In the genomic region with DNA sequence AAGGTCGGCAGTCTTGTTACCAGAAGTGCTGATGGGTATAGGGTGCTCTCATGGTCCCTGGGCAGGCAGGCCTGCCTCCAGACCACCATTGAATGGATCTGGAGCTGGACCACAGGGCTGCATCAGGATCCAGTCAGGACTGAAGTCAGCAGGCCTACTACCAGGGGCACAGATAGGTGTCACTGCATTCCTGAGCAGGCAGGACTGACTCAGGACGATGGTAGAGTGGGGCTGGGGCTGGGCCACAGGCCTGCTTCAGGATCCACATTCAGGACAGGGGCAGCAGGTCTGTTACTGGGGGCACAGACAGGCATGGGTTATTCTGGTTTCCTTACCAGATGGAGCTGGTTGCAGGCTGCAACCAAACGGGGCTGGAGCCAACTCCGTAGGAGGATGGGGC, we compare ENCODE assay signal across 28 cellular contexts. TPM values are rescaled to one million over a fixed set of nuclear protein-coding genes. Genes with fewer than 3 reads are reported as not detected.
DNase-seq lines count a peak whose midpoint lies in the region; ATAC-seq, FAIRE-seq and TF ChIP-seq lines count a peak whose summit lies in the region.
"Had no signal": no experiment of that assay in that cellular context is flagged by ENCODE, and none has a peak within 500 bp of the region (broad histone marks: within the 10 kb centered on the region; RNA-seq: fewer than 3 reads in every experiment).

No MANE protein-coding gene starts in this region.

- CTCF ChIA-PET in IMR-90 (lab: Yijun Ruan, JAX) (interaction anchor here (1.2 kb wide), 1 partner anchor 431 kb away, joined by 3 read pairs; no protein-coding TSS in a partner anchor), Panc1 (lab: Charles Lee) (no interaction called here)

- H4K91ac ChIP-seq in IMR-90 (ENCODE audit: insufficient read depth, low read depth, low read length) (no peak overlapping the region), neuronal stem cell (ENCODE audit: low read depth, low read length, poor library complexity) (no peak overlapping the region)

- BruUV-seq in IMR-90 (replicated peaks; lab: Mats Ljungman, UMichigan) (no TSS peak), Panc1 (replicated peaks; lab: Mats Ljungman, UMichigan) (no TSS peak)

- no peak for DNase-seq in IMR-90
- DNase-seq in Panc1 (ENCODE audit: low read depth, low spot score): no peak
- DNase-seq in neuronal stem cell (ENCODE audit: low spot score): no peak
- no peak for DNase-seq in stimulated activated CD4-positive, alpha-beta T cell treated with anti-CD3 and anti-CD28 coated beads, Interleukin-4, amount 100 ng/mL, for 4 hours
- no peak for DNase-seq in endodermal cell
- DNase-seq in small intestine: no peak
- no peak for DNase-seq in NCI-H82 (lab: John Stamatoyannopoulos, UW)
- DNase-seq: 8988T; ACHN; BE2C; C1 segment of cervical spinal cord; CD4-positive, alpha-beta memory T cell; CD4-positive, CD25-positive, alpha-beta regulatory T cell; CD8-positive, alpha-beta memory T cell; COR-L47; DMS 273 treated with DMSO at 0.1 percent for 48 hours; DMS153; DMS53; DMS79; DND-41; EL; GDM1 had no signal

- H2BK12ac ChIP-seq in neuronal stem cell (ENCODE audit: low read length): no peak overlapping the region

- FAIRE-seq in small intestine (lab: Jason Lieb, UNC): no peak
- FAIRE-seq: A204.1, GM12878, GM18507 had no signal

- no peak for TF ChIP-seq POLR2A in IMR-90 (IDR thresholded peaks at IDR 0.05; ENCODE audit: low read depth, low read length)

- H2BK120ac ChIP-seq in IMR-90 (ENCODE audit: low read depth, low read length) (no peak overlapping the region), neuronal stem cell (ENCODE audit: low read depth, low read length) (no peak overlapping the region)

- no peak for TF ChIP-seq RAD21 in IMR-90 (IDR thresholded peaks at IDR 0.05; ENCODE audit: low read length)

- H3K4me1 ChIP-seq in IMR-90 (ENCODE audit: control insufficient read depth, insufficient read depth, low read length) (no peaks in the 10 kb centered on the region), Panc1 (ENCODE audit: control insufficient read depth, insufficient read depth, low read length) (no peaks in the 10 kb centered on the region), neuronal stem cell (ENCODE audit: control insufficient read depth in 2 of 2, insufficient read depth in 1 of 2, low read depth in 1 of 2, low read length in 2 of 2) (no peaks in the 10 kb centered on the region), endodermal cell (ENCODE audit: control insufficient read depth, insufficient read depth, low read length) (no peaks in the 10 kb centered on the region), small intestine (ENCODE audit: control insufficient read depth in 2 of 2, insufficient read depth in 1 of 2, low read depth in 1 of 2, low read length in 1 of 2) (no peaks in the 10 kb centered on the region)
- H3K4me1 ChIP-seq: BE2C, BLaER1 had no signal

- H2BK20ac ChIP-seq in IMR-90 (ENCODE audit: low read depth, low read length): no peak overlapping the region

- H2AK9ac ChIP-seq in IMR-90 (replicated peaks; ENCODE audit: low read depth, low read length, poor library complexity): no peak overlapping the region

- H3K79me1 ChIP-seq in IMR-90 (ENCODE audit: low read depth in 1 of 2, low read length in 2 of 2) (no peaks in the 10 kb centered on the region), neuronal stem cell (ENCODE audit: low read depth, low read length) (no peaks in the 10 kb centered on the region)

- H2AK5ac ChIP-seq in IMR-90 (ENCODE audit: low read depth, low read length) (no peak overlapping the region), neuronal stem cell (ENCODE audit: low read depth, low read length) (peak overlapping the region; percentile 77)

- no peaks in the 10 kb centered on the region for H3K9me3 Mint-ChIP-seq in endodermal cell

- no peaks in the 10 kb centered on the region for H3K27me3 Mint-ChIP-seq in endodermal cell (ENCODE audit: insufficient read depth)

- POLR2A ChIA-PET in IMR-90 (lab: Charles Lee; ENCODE audit: unreplicated experiment): no interaction called here
- POLR2A ChIA-PET in Panc1 (lab: Charles Lee): no interaction called here

- H3K9me3 ChIP-seq in IMR-90 (ENCODE audit: control insufficient read depth, insufficient read depth, low read length) (no peaks in the 10 kb centered on the region), Panc1 (ENCODE audit: control insufficient read depth, insufficient read depth, low read depth, low read length) (no peaks in the 10 kb centered on the region), neuronal stem cell (replicated peaks in 1 of 2; ENCODE audit: control insufficient read depth in 2 of 2, insufficient read depth in 1 of 2, low read depth in 1 of 2, low read length in 2 of 2) (peaks cover 0 to 5% of the 10 kb centered on the region in 2 donors), endodermal cell (ENCODE audit: control insufficient read depth, low read length) (peaks cover 14% of the 10 kb centered on the region), small intestine (ENCODE audit: control insufficient read depth, low read depth) (no peaks in the 10 kb centered on the region)
- H3K9me3 ChIP-seq: BE2C, BLaER1 had no signal

- no peak overlapping the region for H2BK5ac ChIP-seq in IMR-90 (ENCODE audit: low read depth, low read length, poor library complexity, severe bottlenecking)
- H2BK5ac ChIP-seq in neuronal stem cell (ENCODE audit: low read length): peak overlapping the region; percentile 31

- H3K36me3 ChIP-seq in IMR-90 (ENCODE audit: control insufficient read depth, insufficient read depth, low read length) (no peaks in the 10 kb centered on the region), Panc1 (ENCODE audit: control insufficient read depth, insufficient read depth, low read length) (no peaks in the 10 kb centered on the region), neuronal stem cell (replicated peaks in 1 of 2; ENCODE audit: control insufficient read depth in 2 of 2, insufficient read depth in 2 of 2, low read length in 2 of 2) (no peaks in the 10 kb centered on the region), endodermal cell (ENCODE audit: control insufficient read depth, insufficient read depth, low read length) (peaks cover 73% of the 10 kb centered on the region), small intestine (ENCODE audit: control insufficient read depth in 2 of 2, insufficient read depth in 2 of 2, low read length in 2 of 2) (no peaks in the 10 kb centered on the region)
- H3K36me3 ChIP-seq: BE2C, BLaER1 had no signal

- H4K20me1 ChIP-seq in IMR-90 (ENCODE audit: insufficient read depth, low read length): no peaks in the 10 kb centered on the region
- H4K20me1 ChIP-seq: BLaER1 had no signal

- H3K18ac ChIP-seq in IMR-90 (ENCODE audit: low read depth, low read length) (no peak overlapping the region), neuronal stem cell (ENCODE audit: low read length) (peak overlapping the region; percentile 80)

- ATAC-seq in IMR-90 (ENCODE audit: low read depth) (no peak), Panc1 (0 out of 2 replicates have a peak, but pooled peaks have one; percentile 26), esophagus mucosa (peak; percentile 23)
- ATAC-seq: GM12878 had no signal

- no peaks in the 10 kb centered on the region; the same call in 1 of the 2 replicates for H3K9me1 ChIP-seq in IMR-90 (ENCODE audit: insufficient read depth, low read length)

- no peak overlapping the region for H3K4ac ChIP-seq in IMR-90 (ENCODE audit: low read depth, low read length)
- peak overlapping the region; percentile 70 for H3K4ac ChIP-seq in neuronal stem cell (ENCODE audit: low read length)

- WGBS in IMR-90 (ENCODE audit: extremely low coverage in 2 of 2, insufficient read length in 1 of 2), 2 experiments: 80% methylated on average over 1 of the region's 4 CpGs; no CpG with 5 or more reads in 1 of the 2 experiments
- no CpG with 5 or more reads among the region's 4 CpGs for WGBS in neuronal stem cell (ENCODE audit: extremely low coverage in 2 of 2, insufficient read length in 2 of 2, insufficient replicate concordance in 1 of 2), 2 donors
- 92 to 96% methylated on average over 4 of the region's 4 CpGs for WGBS in endodermal cell (ENCODE audit: insufficient coverage in 1 of 2, insufficient read length in 1 of 2), 2 experiments
- 85 to 91% (median 87%) methylated on average over 4 of the region's 4 CpGs for WGBS in small intestine, 3 donors

- no peak overlapping the region for H3K56ac ChIP-seq in IMR-90 (ENCODE audit: extremely low read depth, insufficient read depth, low read length)

- H3K14ac ChIP-seq in IMR-90 (replicated peaks; ENCODE audit: low read depth, low read length): no peak overlapping the region
- peak overlapping the region; percentile 21 for H3K14ac ChIP-seq in neuronal stem cell (ENCODE audit: low read length)

- no peaks in the 10 kb centered on the region for H3K27me3 ChIP-seq in IMR-90 (ENCODE audit: control insufficient read depth, insufficient read depth, low read length)
- H3K27me3 ChIP-seq in Panc1 (ENCODE audit: control insufficient read depth, insufficient read depth, low read length): no peaks in the 10 kb centered on the region
- no peaks in the 10 kb centered on the region for H3K27me3 ChIP-seq in neuronal stem cell (ENCODE audit: control insufficient read depth in 3 of 3, insufficient read depth in 3 of 3, low read depth in 1 of 3, low read length in 3 of 3)
- no peaks in the 10 kb centered on the region for H3K27me3 ChIP-seq in endodermal cell (ENCODE audit: control insufficient read depth, insufficient read depth, low read length, poor library complexity, severe bottlenecking)
- peaks cover 0 to 2% of the 10 kb centered on the region in 2 donors for H3K27me3 ChIP-seq in small intestine (ENCODE audit: control insufficient read depth in 2 of 2, insufficient read depth in 2 of 2, low read length in 2 of 2)
- H3K27me3 ChIP-seq: BLaER1 had no signal

- no peak overlapping the region for H3K9ac ChIP-seq in IMR-90 (ENCODE audit: low read depth, low read length)
- H3K9ac ChIP-seq in neuronal stem cell (ENCODE audit: low read depth, low read length, poor library complexity): no peak overlapping the region
- H3K9ac ChIP-seq in endodermal cell (ENCODE audit: extremely low read depth, low read length, poor library complexity, severe bottlenecking): no peak overlapping the region
- H3K9ac ChIP-seq: BLaER1 had no signal

- no peak for TF ChIP-seq CTCF in IMR-90 (conservative IDR thresholded peaks at IDR 0.05; ENCODE audit: low read depth, low read length)
- no peak for TF ChIP-seq CTCF in Panc1 (IDR thresholded peaks at IDR 0.05)
- TF ChIP-seq CTCF in endodermal cell (conservative IDR thresholded peaks at IDR 0.05): no peak

- H2BK15ac ChIP-seq in IMR-90 (ENCODE audit: low read depth, low read length) (no peak overlapping the region), neuronal stem cell (ENCODE audit: low read length) (peak overlapping the region; percentile 60)

- peaks cover 35% of the 10 kb centered on the region for H3K36me3 Mint-ChIP-seq in endodermal cell (ENCODE audit: low read depth)
- H3K36me3 Mint-ChIP-seq: CD14-positive monocyte; CD4-positive, alpha-beta memory T cell; CD4-positive, CD25-positive, alpha-beta regulatory T cell; CD8-positive, alpha-beta memory T cell had no signal

- no peak overlapping the region for H3K23ac ChIP-seq in IMR-90 (ENCODE audit: low read depth, low read length)
- H3K23ac ChIP-seq in neuronal stem cell (ENCODE audit: low read depth, low read length, poor library complexity): no peak overlapping the region

- in situ Hi-C loops in IMR-90 (cut with MboI; ENCODE audit: low sequenced_read_pairs): no loop called here
- in situ Hi-C loops in Panc1 (cut with HindIII; ENCODE audit: low pct_unique_long_range_greater_than_20kb, low sequenced_read_pairs): no loop called here

- H4K8ac ChIP-seq in IMR-90 (ENCODE audit: low read depth in 2 of 2, low read length in 2 of 2) (no peak overlapping the region), neuronal stem cell (ENCODE audit: low read depth, low read length) (peak overlapping the region; percentile 56)

- no peak overlapping the region for H3K4me3 Mint-ChIP-seq in endodermal cell
- H3K4me3 Mint-ChIP-seq: CD14-positive monocyte; CD4-positive, alpha-beta memory T cell; CD4-positive, CD25-positive, alpha-beta regulatory T cell; CD8-positive, alpha-beta memory T cell had no signal

- no peak overlapping the region for H4K5ac ChIP-seq in IMR-90 (ENCODE audit: low read depth, low read length)

- H3K4me3 ChIP-seq in IMR-90 (ENCODE audit: insufficient read depth, low read depth, low read length) (no peak overlapping the region), Panc1 (ENCODE audit: low read depth in 2 of 2, low read length in 2 of 2) (no peak overlapping the region), neuronal stem cell (ENCODE audit: low read length in 2 of 2) (no peak overlapping the region), endodermal cell (ENCODE audit: low read length) (no peak overlapping the region), small intestine (ENCODE audit: low read depth in 1 of 2, low read length in 2 of 2) (no peak overlapping the region)
- H3K4me3 ChIP-seq: BLaER1, GM12878 had no signal

- dilution Hi-C loops in IMR-90 (cut with HindIII; ENCODE audit: low sequenced_read_pairs, unreplicated experiment): no loop called here

- H2AFZ ChIP-seq in IMR-90 (replicated peaks; ENCODE audit: low read length, poor library complexity): peak overlapping the region; percentile 11
- H2AFZ ChIP-seq in neuronal stem cell (ENCODE audit: low read length): no peak overlapping the region

- no peak overlapping the region for H3K27ac Mint-ChIP-seq in endodermal cell
- H3K27ac Mint-ChIP-seq: CD14-positive monocyte; CD4-positive, alpha-beta memory T cell; CD4-positive, CD25-positive, alpha-beta regulatory T cell; CD8-positive, alpha-beta memory T cell had no signal

- H3K27ac ChIP-seq in IMR-90 (ENCODE audit: insufficient read depth, low read length) (no peak overlapping the region), Panc1 (ENCODE audit: low read length) (no peak overlapping the region), neuronal stem cell (replicated peaks; ENCODE audit: low read length) (no peak overlapping the region), endodermal cell (ENCODE audit: low read depth, low read length) (no peak overlapping the region), small intestine (ENCODE audit: low read depth in 1 of 2, low read length in 1 of 2) (no peak overlapping the region)
- H3K27ac ChIP-seq: BLaER1 had no signal

- peaks cover 14% of the 10 kb centered on the region for H3K4me1 Mint-ChIP-seq in endodermal cell
- H3K4me1 Mint-ChIP-seq: CD14-positive monocyte; CD4-positive, alpha-beta memory T cell; CD4-positive, CD25-positive, alpha-beta regulatory T cell; CD8-positive, alpha-beta memory T cell had no signal

- H3K4me2 ChIP-seq in IMR-90 (ENCODE audit: low read depth, low read length): no peak overlapping the region
- no peak overlapping the region for H3K4me2 ChIP-seq in neuronal stem cell (ENCODE audit: insufficient read depth, low read length, poor library complexity, severe bottlenecking)
- H3K4me2 ChIP-seq: BLaER1 had no signal

- intact Hi-C loops in IMR-90 (cut with micrococcal nuclease) (no loop called here), Panc1 (cut with micrococcal nuclease; ENCODE audit: unreplicated experiment) (no loop called here)

RNA-seq across cellular contexts. Expression of a gene that starts 51.4 kb away (rescaled TPM):
- total RNA-seq in IMR-90 (2012; rRNA removed) (20.4 and 23.1 TPM in 2 replicates), Panc1 (2021; ENCODE audit: unreplicated experiment) (49.3 TPM), esophagus mucosa (43.4 TPM), endodermal cell (100 to 1,000 TPM in 1 of 2 donors, 10 to 100 TPM in 1; 82.8 to 105 TPM)
- polyA plus RNA-seq in IMR-90 (2012; rRNA removed) (6.9 and 11.5 TPM in 2 replicates), small intestine (10 to 100 TPM; 12.4 to 22.6 (median 13.9) TPM)
- polyA plus RNA-seq in IMR-90 (2012; cell fraction: cytosol; rRNA removed): 2.0 and 3.7 TPM in 2 replicates
- polyA plus RNA-seq in IMR-90 (2012; cell fraction: nucleus; rRNA removed; ENCODE audit: low replicate concordance): 6.4 and 26.8 TPM in 2 replicates
- polyA plus RNA-seq in Panc1 (2012; ENCODE audit: insufficient read length): 19.3 TPM
- polyA plus RNA-seq in neuronal stem cell (2013, experiment 1 of 2): 21.8 TPM
- polyA plus RNA-seq in neuronal stem cell (2013, experiment 2 of 2): 27.4 TPM
- 33.1 TPM for polyA plus RNA-seq in endodermal cell (2013, experiment 1 of 2)
- 31.5 TPM for polyA plus RNA-seq in endodermal cell (2013, experiment 2 of 2)
